1 cellular context compared by ENCODE assay signal in genomic region chr17:19718613-19719364, GRCh38.
TF ChIP-seq lines count a peak whose summit lies in the region.

No MANE protein-coding gene starts in this region.

TF ChIP-seq in HCT116, 20 proteins besides CTCF, POLR2A, EP300 and RAD21 (continued from another document):
- TF ChIP-seq ZBTB33 (IDR thresholded peaks at IDR 0.05; ENCODE audit: extremely low read depth, insufficient replicate concordance, low read length) (no peak), ZNF274 (IDR thresholded peaks at IDR 0.05; ENCODE audit: low read depth, low read length) (no peak), SP1 (IDR thresholded peaks at IDR 0.05; ENCODE audit: low read depth) (no peak), POLR2AphosphoS5 (IDR thresholded peaks at IDR 0.05; ENCODE audit: low read depth, low read length) (no peak)
TF ChIP-seq in HCT116: peak in this region for 0.
